18 cellular contexts compared by ENCODE assay signal in genomic region chr2:221680548-221680947, GRCh38.
A peak's percentile ranks its signal among the peaks of the same experiment; 100 is the strongest.
DNase-seq lines count a peak whose midpoint lies in the region; ATAC-seq and TF ChIP-seq lines count a peak whose summit lies in the region.
"Had no signal": no experiment of that assay in that cellular context is flagged by ENCODE, and none has a peak within 500 bp of the region (broad histone marks: within the 10 kb centered on the region; RNA-seq: fewer than 3 reads in every experiment).

No MANE protein-coding gene starts in this region.

- no peaks in the 10 kb centered on the region for H3K4me1 ChIP-seq in A673 (ENCODE audit: insufficient read depth, low read length, poor library complexity, severe bottlenecking)
- peaks cover 53% of the 10 kb centered on the region for H3K4me1 ChIP-seq in HAP-1
- no peaks in the 10 kb centered on the region for H3K4me1 ChIP-seq in endodermal cell (ENCODE audit: control insufficient read depth, insufficient read depth, low read length)
- H3K4me1 ChIP-seq: BLaER1 treated with 17β-estradiol and CSF1 and Interleukin-3, amounts not matched to agents 10 nM and 100 nM had no signal

- ATAC-seq in GM21717 (IDR thresholded peaks at IDR 0.05; ENCODE audit: unreplicated experiment) = no peak
- ATAC-seq: CD8-positive, alpha-beta T cell; GM12878 had no signal

- no TSS peak for BruUV-seq in A673 (replicated peaks; lab: Mats Ljungman, UMichigan)

- H3K9me3 ChIP-seq in A673 (ENCODE audit: low read depth, low read length, poor library complexity, severe bottlenecking) = no peaks in the 10 kb centered on the region
- H3K9me3 ChIP-seq in HAP-1 = no peaks in the 10 kb centered on the region
- no peaks in the 10 kb centered on the region for H3K9me3 ChIP-seq in endodermal cell (ENCODE audit: control insufficient read depth, low read length)
- H3K9me3 ChIP-seq: BLaER1 treated with 17β-estradiol and CSF1 and Interleukin-3, amounts not matched to agents 10 nM and 100 nM had no signal

- no peaks in the 10 kb centered on the region for H3K27me3 ChIP-seq in A673 (replicated peaks; ENCODE audit: insufficient read depth, low read depth, low read length, poor library complexity)
- H3K27me3 ChIP-seq in HAP-1 (ENCODE audit: low read depth) = no peaks in the 10 kb centered on the region
- no peaks in the 10 kb centered on the region for H3K27me3 ChIP-seq in endodermal cell (ENCODE audit: control insufficient read depth, insufficient read depth, low read length, poor library complexity, severe bottlenecking)
- H3K27me3 ChIP-seq: BLaER1 treated with 17β-estradiol and CSF1 and Interleukin-3, amounts not matched to agents 10 nM and 100 nM had no signal

- H3K9me3 Mint-ChIP-seq in endodermal cell = no peaks in the 10 kb centered on the region
- H3K9me3 Mint-ChIP-seq: CD8-positive, alpha-beta T cell had no signal

- H3K4me3 Mint-ChIP-seq in endodermal cell = no peak overlapping the region
- H3K4me3 Mint-ChIP-seq: B cell; CD8-positive, alpha-beta T cell had no signal

- intact Hi-C loops in A673 (cut with micrococcal nuclease; ENCODE audit: unreplicated experiment) = no loop called here

- H3K36me3 Mint-ChIP-seq in endodermal cell (ENCODE audit: low read depth) = no peaks in the 10 kb centered on the region
- H3K36me3 Mint-ChIP-seq: CD8-positive, alpha-beta T cell had no signal

- in situ Hi-C loops in HAP-1 (cut with MboI; ENCODE audit: low sequenced_read_pairs) = no loop called here

- no peak overlapping the region for H3K9ac ChIP-seq in endodermal cell (ENCODE audit: extremely low read depth, low read length, poor library complexity, severe bottlenecking)
- H3K9ac ChIP-seq: BLaER1 treated with 17β-estradiol and CSF1 and Interleukin-3, amounts not matched to agents 10 nM and 100 nM; GM23248 had no signal

- DNase-seq in A673 (ENCODE audit: low spot score) (peak; percentile 15), HAP-1 (ENCODE audit: low spot score in 2 of 2) (peak; percentile 59 to 97), endodermal cell (no peak), retina (peak; percentile 47), SW 1271 (lab: John Stamatoyannopoulos, UW) (no peak)
- no peak for DNase-seq in stimulated activated CD4-positive, alpha-beta T cell treated with anti-CD3 and anti-CD28 coated beads, Interleukin-1b, Interleukin-23, amount 100 ng/mL, for 48 hours
- DNase-seq: 8988T; CD8-positive, alpha-beta T cell; COR-L47; DMS 273 treated with DMSO at 0.1 percent for 48 hours; DMS53; DND-41; EL; GM23248 had no signal

- H3K27ac ChIP-seq in A673 (ENCODE audit: low read depth, low read length, poor library complexity, severe bottlenecking) = no peak overlapping the region
- H3K27ac ChIP-seq in endodermal cell (ENCODE audit: low read depth, low read length) = peak overlapping the region; percentile 21
- H3K27ac ChIP-seq: BLaER1 treated with 17β-estradiol and CSF1 and Interleukin-3, amounts not matched to agents 10 nM and 100 nM; GM23248 had no signal

- H3K36me3 ChIP-seq in A673 (ENCODE audit: insufficient read depth, low read length, poor library complexity, severe bottlenecking) = no peaks in the 10 kb centered on the region
- no peaks in the 10 kb centered on the region for H3K36me3 ChIP-seq in HAP-1 (replicated peaks)
- no peaks in the 10 kb centered on the region for H3K36me3 ChIP-seq in endodermal cell (ENCODE audit: control insufficient read depth, insufficient read depth, low read length)
- H3K36me3 ChIP-seq: BLaER1 treated with 17β-estradiol and CSF1 and Interleukin-3, amounts not matched to agents 10 nM and 100 nM had no signal

- no peak overlapping the region for H3K27ac Mint-ChIP-seq in endodermal cell
- H3K27ac Mint-ChIP-seq: B cell; CD8-positive, alpha-beta T cell had no signal

- H3K4me1 Mint-ChIP-seq in endodermal cell = peaks cover 4% of the 10 kb centered on the region
- H3K4me1 Mint-ChIP-seq: B cell had no signal

- H3K4me3 ChIP-seq in A673 (ENCODE audit: low read depth, low read length, poor library complexity, severe bottlenecking) (no peak overlapping the region), HAP-1 (no peak overlapping the region), endodermal cell (ENCODE audit: low read length) (no peak overlapping the region)
- H3K4me3 ChIP-seq: BLaER1 treated with 17β-estradiol and CSF1 and Interleukin-3, amounts not matched to agents 10 nM and 100 nM; GM12878; GM23248 had no signal

- CTCF ChIA-PET in A673 (lab: Charles Lee) = no interaction called here

- no peaks in the 10 kb centered on the region for H3K27me3 Mint-ChIP-seq in endodermal cell (ENCODE audit: insufficient read depth)

- POLR2A ChIA-PET in A673 (lab: Charles Lee; ENCODE audit: low non-redundant PET) = no interaction called here

- TF ChIP-seq CTCF in A673 (conservative IDR thresholded peaks at IDR 0.05; ENCODE audit: low read depth, low read length) = no peak
- TF ChIP-seq CTCF in endodermal cell (conservative IDR thresholded peaks at IDR 0.05) = no peak

Comparison
In these comparisons a context has a peak if more than half of its experiments do, and no peak if none do; other contexts are left out.
1. DNase-seq: peak in A673 (single experiment), HAP-1 (2 of 2) and retina (single experiment); none in endodermal cell (single experiment), stimulated activated CD4-positive, alpha-beta T cell treated with anti-CD3 and anti-CD28 coated beads, Interleukin-1b, Interleukin-23, amount 100 ng/mL, for 48 hours (single experiment) and SW 1271 (0 of 2).